Comparison of ENCODE assay signal across 11 cellular contexts in genomic region chr17:77393274-77393600, GRCh38.
DNase-seq lines count a peak whose midpoint lies in the region; ATAC-seq and TF ChIP-seq lines count a peak whose summit lies in the region.
"Had no signal": no experiment of that assay in that cellular context is flagged by ENCODE, and none has a peak within 500 bp of the region (broad histone marks: within the 10 kb centered on the region; RNA-seq: fewer than 3 reads in every experiment).

No MANE protein-coding gene starts in this region.

- H3K4me1 ChIP-seq in CD8-positive, alpha-beta memory T cell (ENCODE audit: insufficient read depth, low read length): peaks cover 62% of the 10 kb centered on the region
- H3K4me1 ChIP-seq in Panc1 (ENCODE audit: control insufficient read depth, insufficient read depth, low read length) (peaks cover 73% of the 10 kb centered on the region), esophagus squamous epithelium (peaks cover 60 to 97% (median 61%) of the 10 kb centered on the region in 3 donors), psoas muscle (peaks cover 77% of the 10 kb centered on the region), MM.1S (ENCODE audit: low read length) (no peaks in the 10 kb centered on the region)

- no peak for DNase-seq in CD8-positive, alpha-beta memory T cell
- DNase-seq in Panc1 (ENCODE audit: low read depth, low spot score) (no peak), esophagus squamous epithelium (lab: John Stamatoyannopoulos, UW) (no peak), psoas muscle (no peak), MM.1S (no peak), NCI-H2171 treated with DMSO at 0.1 percent for 48 hours (lab: John Stamatoyannopoulos, UW) (no peak)
- DNase-seq: DMS 273 treated with DMSO at 0.1 percent for 48 hours, left lung, T-helper 17 cell had no signal

- intact Hi-C loops in Panc1 (cut with micrococcal nuclease; ENCODE audit: unreplicated experiment) (loop anchor here (10.0 kb wide), 1 partner anchor 58 kb away; no protein-coding TSS in a partner anchor), esophagus squamous epithelium (cut with DNase I) (no loop called here), psoas muscle (cut with DNase I) (no loop called here)

- peak overlapping the region in 1 of 7 donors; percentile 42 for H3K4me3 Mint-ChIP-seq in CD8-positive, alpha-beta memory T cell

- H3K27me3 ChIP-seq in CD8-positive, alpha-beta memory T cell (ENCODE audit: insufficient read depth, low read length, poor library complexity, severe bottlenecking): no peaks in the 10 kb centered on the region
- no peaks in the 10 kb centered on the region for H3K27me3 ChIP-seq in Panc1 (ENCODE audit: control insufficient read depth, insufficient read depth, low read length)
- no peaks in the 10 kb centered on the region for H3K27me3 ChIP-seq in esophagus squamous epithelium
- H3K27me3 ChIP-seq in psoas muscle (ENCODE audit: insufficient read depth in 3 of 3, low read length in 2 of 3): no peaks in the 10 kb centered on the region
- no peaks in the 10 kb centered on the region for H3K27me3 ChIP-seq in MM.1S (replicated peaks; ENCODE audit: insufficient read depth, low read length)
- H3K27me3 ChIP-seq: left lung had no signal

- H3F3A ChIP-seq in MM.1S (ENCODE audit: insufficient read depth, low read length): no peaks in the 10 kb centered on the region

- CTCF ChIA-PET in CD8-positive, alpha-beta memory T cell (lab: Charles Lee): interaction anchor here (1.0 to 8.5 kb wide), 4 partner anchors 8 to 18 kb away, joined by 3 to 113 read pairs (median 23); no protein-coding TSS in a partner anchor
- CTCF ChIA-PET in Panc1 (lab: Charles Lee): interaction anchor here (0.5 to 1.2 kb wide), 3 partner anchors 62 to 816 kb away, joined by 3 to 4 read pairs (median 3); no protein-coding TSS in a partner anchor

- TF ChIP-seq CTCF in Panc1 (IDR thresholded peaks at IDR 0.05) (no peak), esophagus squamous epithelium (IDR thresholded peaks at IDR 0.05) (no peak), psoas muscle (IDR thresholded peaks at IDR 0.05) (no peak), MM.1S (IDR thresholded peaks at IDR 0.05; ENCODE audit: low read length) (no peak)

- peaks cover 89% of the 10 kb centered on the region for H3K79me2 ChIP-seq in MM.1S (ENCODE audit: low read length)

- in situ Hi-C loops in Panc1 (cut with HindIII; ENCODE audit: low pct_unique_long_range_greater_than_20kb, low sequenced_read_pairs): no loop called here

- ATAC-seq in Panc1 (no peak), psoas muscle (peak in 1 of 4 donors; percentile 11), HG03354 (IDR thresholded peaks at IDR 0.05; ENCODE audit: poor library complexity, severe bottlenecking, unreplicated experiment) (no peak), HG03571 (IDR thresholded peaks at IDR 0.05; ENCODE audit: unreplicated experiment) (no peak)
- ATAC-seq: left lung, T-helper 17 cell had no signal

- H3K4me2 ChIP-seq in MM.1S (ENCODE audit: low read depth, low read length): no peak overlapping the region

- H3K4me3 ChIP-seq in CD8-positive, alpha-beta memory T cell (ENCODE audit: low read length): no peak overlapping the region
- H3K4me3 ChIP-seq in Panc1 (ENCODE audit: low read depth in 2 of 2, low read length in 2 of 2): no peak overlapping the region
- H3K4me3 ChIP-seq in esophagus squamous epithelium: no peak overlapping the region
- H3K4me3 ChIP-seq in psoas muscle: no peak overlapping the region
- H3K4me3 ChIP-seq in MM.1S (ENCODE audit: low read length): no peak overlapping the region
- H3K4me3 ChIP-seq: left lung had no signal

- no peak overlapping the region for H3K9ac ChIP-seq in MM.1S (ENCODE audit: low read length)

- H3K27me3 Mint-ChIP-seq in CD8-positive, alpha-beta memory T cell: no peaks in the 10 kb centered on the region
- H3K27me3 Mint-ChIP-seq: T-helper 17 cell had no signal

- H3K36me3 Mint-ChIP-seq in CD8-positive, alpha-beta memory T cell: peaks cover 0 to 30% (median 6%) of the 10 kb centered on the region in 3 donors

- POLR2A ChIA-PET in CD8-positive, alpha-beta memory T cell (lab: Charles Lee): interaction anchor here (0.9 kb wide), 1 partner anchor 12 kb away, joined by 4 read pairs; no protein-coding TSS in a partner anchor
- POLR2A ChIA-PET in Panc1 (lab: Charles Lee): no interaction called here

- H3K36me3 ChIP-seq in CD8-positive, alpha-beta memory T cell (ENCODE audit: insufficient read depth, low read length): no peaks in the 10 kb centered on the region
- H3K36me3 ChIP-seq in Panc1 (ENCODE audit: control insufficient read depth, insufficient read depth, low read length): no peaks in the 10 kb centered on the region
- peaks cover 0 to 13% (median 0%) of the 10 kb centered on the region in 3 donors for H3K36me3 ChIP-seq in esophagus squamous epithelium
- H3K36me3 ChIP-seq in psoas muscle (ENCODE audit: insufficient read depth in 1 of 2, low read depth in 1 of 2): no peaks in the 10 kb centered on the region
- H3K36me3 ChIP-seq in MM.1S (replicated peaks; ENCODE audit: insufficient read depth, low read length): no peaks in the 10 kb centered on the region
- H3K36me3 ChIP-seq: left lung had no signal

- no peaks in the 10 kb centered on the region for H3K9me3 ChIP-seq in CD8-positive, alpha-beta memory T cell (ENCODE audit: low read length)
- H3K9me3 ChIP-seq in Panc1 (ENCODE audit: control insufficient read depth, insufficient read depth, low read depth, low read length) (no peaks in the 10 kb centered on the region), esophagus squamous epithelium (no peaks in the 10 kb centered on the region), psoas muscle (no peaks in the 10 kb centered on the region), MM.1S (replicated peaks; ENCODE audit: insufficient read depth, low read length) (no peaks in the 10 kb centered on the region)
- H3K9me3 ChIP-seq: left lung had no signal

- peak overlapping the region in 7 of 8 donors; percentile 17 to 96 (median 79) for H3K27ac Mint-ChIP-seq in CD8-positive, alpha-beta memory T cell

- TF ChIP-seq POLR2A in esophagus squamous epithelium (IDR thresholded peaks at IDR 0.05): no peak

- no peak overlapping the region for H2AFZ ChIP-seq in MM.1S (ENCODE audit: low read length)

- no peak overlapping the region for H3K27ac ChIP-seq in CD8-positive, alpha-beta memory T cell (ENCODE audit: low read depth, low read length)
- H3K27ac ChIP-seq in Panc1 (ENCODE audit: low read length): peak overlapping the region; percentile 91
- H3K27ac ChIP-seq in esophagus squamous epithelium: peak overlapping the region; percentile 43 to 93 (median 84)
- peak overlapping the region; percentile 72 for H3K27ac ChIP-seq in psoas muscle
- no peak overlapping the region for H3K27ac ChIP-seq in MM.1S (ENCODE audit: low read length)

- no peaks in the 10 kb centered on the region for H3K9me2 ChIP-seq in MM.1S (replicated peaks; ENCODE audit: insufficient read depth, low read length)

- 72 to 89% methylated on average over 3 to 5 of the region's 5 CpGs for WGBS in esophagus squamous epithelium, 2 donors
- 56 to 76% (median 61%) methylated on average over 5 of the region's 5 CpGs for WGBS in psoas muscle, 3 donors

- H3K4me1 Mint-ChIP-seq in CD8-positive, alpha-beta memory T cell: peaks cover 74 to 92% (median 82%) of the 10 kb centered on the region in 3 donors

- no TSS peak for BruUV-seq in Panc1 (replicated peaks; lab: Mats Ljungman, UMichigan)

- H4K20me1 ChIP-seq in MM.1S (ENCODE audit: insufficient read depth, low read length): no peaks in the 10 kb centered on the region; the same call in 1 of the 2 replicates

- no peaks in the 10 kb centered on the region for H3K9me3 Mint-ChIP-seq in CD8-positive, alpha-beta memory T cell

Comparison
In these comparisons a context has a peak if more than half of its experiments do, and no peak if none do; other contexts are left out.
1. H3K27ac ChIP-seq: peak in Panc1 (single experiment), esophagus squamous epithelium (4 of 4) and psoas muscle (single experiment); none in CD8-positive, alpha-beta memory T cell (single experiment) and MM.1S (single experiment).